Comparison of ENCODE assay signal across 2 cellular contexts in genomic region chr13:43245374-43245964, GRCh38.
TF ChIP-seq lines count a peak whose summit lies in the region.

No MANE protein-coding gene starts in this region.

TF ChIP-seq in SK-N-SH treated with all-trans-retinoic acid at 6 μM for 48 hours, 23 proteins besides CTCF, POLR2A, EP300 and RAD21 (continued from another document):
- TF ChIP-seq, protein P1, sequence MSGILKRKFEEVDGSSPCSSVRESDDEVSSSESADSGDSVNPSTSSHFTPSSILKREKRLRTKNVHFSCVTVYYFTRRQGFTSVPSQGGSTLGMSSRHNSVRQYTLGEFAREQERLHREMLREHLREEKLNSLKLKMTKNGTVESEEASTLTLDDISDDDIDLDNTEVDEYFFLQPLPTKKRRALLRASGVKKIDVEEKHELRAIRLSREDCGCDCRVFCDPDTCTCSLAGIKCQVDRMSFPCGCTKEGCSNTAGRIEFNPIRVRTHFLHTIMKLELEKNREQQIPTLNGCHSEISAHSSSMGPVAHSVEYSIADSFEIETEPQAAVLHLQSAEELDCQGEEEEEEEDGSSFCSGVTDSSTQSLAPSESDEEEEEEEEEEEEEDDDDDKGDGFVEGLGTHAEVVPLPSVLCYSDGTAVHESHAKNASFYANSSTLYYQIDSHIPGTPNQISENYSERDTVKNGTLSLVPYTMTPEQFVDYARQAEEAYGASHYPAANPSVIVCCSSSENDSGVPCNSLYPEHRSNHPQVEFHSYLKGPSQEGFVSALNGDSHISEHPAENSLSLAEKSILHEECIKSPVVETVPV (CRISPR knock-in tag; IDR thresholded peaks at IDR 0.05), result no peak
- TF ChIP-seq ZNF70 (CRISPR knock-in tag; IDR thresholded peaks at IDR 0.05), result no peak
- TF ChIP-seq PATZ1 (CRISPR knock-in tag; IDR thresholded peaks at IDR 0.05; ENCODE audit: borderline replicate concordance), result no peak
- TF ChIP-seq CSDC2 (CRISPR knock-in tag; IDR thresholded peaks at IDR 0.05), result no peak
- no peak for TF ChIP-seq ISL1 (CRISPR knock-in tag; IDR thresholded peaks at IDR 0.05)
- TF ChIP-seq, protein P2, sequence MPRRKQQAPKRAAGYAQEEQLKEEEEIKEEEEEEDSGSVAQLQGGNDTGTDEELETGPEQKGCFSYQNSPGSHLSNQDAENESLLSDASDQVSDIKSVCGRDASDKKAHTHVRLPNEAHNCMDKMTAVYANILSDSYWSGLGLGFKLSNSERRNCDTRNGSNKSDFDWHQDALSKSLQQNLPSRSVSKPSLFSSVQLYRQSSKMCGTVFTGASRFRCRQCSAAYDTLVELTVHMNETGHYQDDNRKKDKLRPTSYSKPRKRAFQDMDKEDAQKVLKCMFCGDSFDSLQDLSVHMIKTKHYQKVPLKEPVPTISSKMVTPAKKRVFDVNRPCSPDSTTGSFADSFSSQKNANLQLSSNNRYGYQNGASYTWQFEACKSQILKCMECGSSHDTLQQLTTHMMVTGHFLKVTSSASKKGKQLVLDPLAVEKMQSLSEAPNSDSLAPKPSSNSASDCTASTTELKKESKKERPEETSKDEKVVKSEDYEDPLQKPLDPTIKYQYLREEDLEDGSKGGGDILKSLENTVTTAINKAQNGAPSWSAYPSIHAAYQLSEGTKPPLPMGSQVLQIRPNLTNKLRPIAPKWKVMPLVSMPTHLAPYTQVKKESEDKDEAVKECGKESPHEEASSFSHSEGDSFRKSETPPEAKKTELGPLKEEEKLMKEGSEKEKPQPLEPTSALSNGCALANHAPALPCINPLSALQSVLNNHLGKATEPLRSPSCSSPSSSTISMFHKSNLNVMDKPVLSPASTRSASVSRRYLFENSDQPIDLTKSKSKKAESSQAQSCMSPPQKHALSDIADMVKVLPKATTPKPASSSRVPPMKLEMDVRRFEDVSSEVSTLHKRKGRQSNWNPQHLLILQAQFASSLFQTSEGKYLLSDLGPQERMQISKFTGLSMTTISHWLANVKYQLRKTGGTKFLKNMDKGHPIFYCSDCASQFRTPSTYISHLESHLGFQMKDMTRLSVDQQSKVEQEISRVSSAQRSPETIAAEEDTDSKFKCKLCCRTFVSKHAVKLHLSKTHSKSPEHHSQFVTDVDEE (CRISPR knock-in tag; IDR thresholded peaks at IDR 0.05), result no peak
- TF ChIP-seq, protein P3, sequence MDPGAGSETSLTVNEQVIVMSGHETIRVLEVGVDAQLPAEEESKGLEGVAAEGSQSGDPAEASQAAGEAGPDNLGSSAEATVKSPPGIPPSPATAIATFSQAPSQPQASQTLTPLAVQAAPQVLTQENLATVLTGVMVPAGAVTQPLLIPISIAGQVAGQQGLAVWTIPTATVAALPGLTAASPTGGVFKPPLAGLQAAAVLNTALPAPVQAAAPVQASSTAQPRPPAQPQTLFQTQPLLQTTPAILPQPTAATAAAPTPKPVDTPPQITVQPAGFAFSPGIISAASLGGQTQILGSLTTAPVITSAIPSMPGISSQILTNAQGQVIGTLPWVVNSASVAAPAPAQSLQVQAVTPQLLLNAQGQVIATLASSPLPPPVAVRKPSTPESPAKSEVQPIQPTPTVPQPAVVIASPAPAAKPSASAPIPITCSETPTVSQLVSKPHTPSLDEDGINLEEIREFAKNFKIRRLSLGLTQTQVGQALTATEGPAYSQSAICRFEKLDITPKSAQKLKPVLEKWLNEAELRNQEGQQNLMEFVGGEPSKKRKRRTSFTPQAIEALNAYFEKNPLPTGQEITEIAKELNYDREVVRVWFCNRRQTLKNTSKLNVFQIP (CRISPR knock-in tag; IDR thresholded peaks at IDR 0.05; ENCODE audit: borderline replicate concordance, low read depth), result no peak
TF ChIP-seq in SK-N-SH treated with all-trans-retinoic acid at 6 μM for 48 hours: peak in this region for 0.

TF ChIP-seq in GM23338, 12 proteins besides CTCF, POLR2A, EP300 and RAD21 (continued from another document):
- TF ChIP-seq ZNF462 (CRISPR knock-in tag; IDR thresholded peaks at IDR 0.05) (no peak), STAT1 (IDR thresholded peaks at IDR 0.05; ENCODE audit: unreplicated experiment) (no peak), JUNB (IDR thresholded peaks at IDR 0.05; ENCODE audit: unreplicated experiment) (no peak), EZH2 (IDR thresholded peaks at IDR 0.05; ENCODE audit: low read depth, unreplicated experiment) (no peak), POLR2AphosphoS5 (IDR thresholded peaks at IDR 0.05; ENCODE audit: low read depth) (no peak), EZH2phosphoT487 (IDR thresholded peaks at IDR 0.05; ENCODE audit: unreplicated experiment) (no peak)
